Comparison of ENCODE assay signal across 10 cellular contexts in genomic region chr2:174035981-174036742, GRCh38.
DNase-seq lines count a peak whose midpoint lies in the region; FAIRE-seq and TF ChIP-seq lines count a peak whose summit lies in the region.
"Had no signal": no experiment of that assay in that cellular context is flagged by ENCODE, and none has a peak within 500 bp of the region (broad histone marks: within the 10 kb centered on the region; RNA-seq: fewer than 3 reads in every experiment).

No MANE protein-coding gene starts in this region.

- no peak for FAIRE-seq in HTR-8/SVneo (lab: Jason Lieb, UNC)
- no peak for FAIRE-seq in GM19239 (lab: Jason Lieb, UNC)

- CTCF ChIA-PET in GM10248 (lab: Yijun Ruan, JAX), result interaction anchor here (1.0 to 2.8 kb wide), 8 partner anchors 8 to 633 kb away, joined by 3 to 8 read pairs (median 3); no protein-coding TSS in a partner anchor

- H3F3A ChIP-seq in MM.1S (ENCODE audit: insufficient read depth, low read length), result peaks cover 39% of the 10 kb centered on the region

- DNase-seq in BE2C, result no peak
- DNase-seq in MM.1S, result no peak
- no peak for DNase-seq in colonic mucosa
- DNase-seq in myocyte (ENCODE audit: low read depth), result peak; percentile 67
- no peak for DNase-seq in HTR-8/SVneo (ENCODE audit: insufficient read length, low spot score)
- DNase-seq in GM10248 (ENCODE audit: extremely low spot score), result no peak
- no peak for DNase-seq in GM13976 (ENCODE audit: low spot score)
- DNase-seq in GM19239 (ENCODE audit: insufficient read length, low spot score), result no peak
- DNase-seq: foreskin keratinocyte had no signal

- no peaks in the 10 kb centered on the region for H3K4me1 ChIP-seq in BE2C
- peaks cover 53% of the 10 kb centered on the region for H3K4me1 ChIP-seq in MM.1S (ENCODE audit: low read length)
- no peaks in the 10 kb centered on the region for H3K4me1 ChIP-seq in colonic mucosa
- H3K4me1 ChIP-seq: prostate gland had no signal

- no peaks in the 10 kb centered on the region for H3K9me2 ChIP-seq in MM.1S (replicated peaks; ENCODE audit: insufficient read depth, low read length)

- H3K36me3 ChIP-seq in BE2C (no peaks in the 10 kb centered on the region), MM.1S (replicated peaks; ENCODE audit: insufficient read depth, low read length) (no peaks in the 10 kb centered on the region), colonic mucosa (no peaks in the 10 kb centered on the region)
- H3K36me3 ChIP-seq: prostate gland had no signal

- H3K79me2 ChIP-seq in MM.1S (ENCODE audit: low read length), result 0 out of 2 replicates have a peak, but pooled peaks cover 4% of the 10 kb centered on the region

- intact Hi-C loops in colonic mucosa (cut with DNase I), result loop anchor here (10.0 kb wide), 2 partner anchors 71 to 631 kb away; partner anchors contain the start of gene SP3

- H3K27me3 ChIP-seq in BE2C (no peaks in the 10 kb centered on the region), MM.1S (replicated peaks; ENCODE audit: insufficient read depth, low read length) (no peaks in the 10 kb centered on the region), colonic mucosa (no peaks in the 10 kb centered on the region)
- H3K27me3 ChIP-seq: foreskin keratinocyte had no signal

- POLR2A ChIA-PET in GM10248 (lab: Yijun Ruan, JAX), result no interaction called here

- no peaks in the 10 kb centered on the region for H4K20me1 ChIP-seq in MM.1S (ENCODE audit: insufficient read depth, low read length)

- H3K9me3 ChIP-seq in BE2C (no peaks in the 10 kb centered on the region), MM.1S (replicated peaks; ENCODE audit: insufficient read depth, low read length) (no peaks in the 10 kb centered on the region), colonic mucosa (no peaks in the 10 kb centered on the region)
- H3K9me3 ChIP-seq: prostate gland had no signal

- H3K4me2 ChIP-seq in MM.1S (ENCODE audit: low read depth, low read length), result peak overlapping the region; percentile 64

- in situ Hi-C loops in GM13976 (cut with MboI; ENCODE audit: low sequenced_read_pairs, unreplicated experiment), result loop anchor here (25.0 kb wide), 1 partner anchor 624 kb away; no protein-coding TSS in a partner anchor

- H3K27ac ChIP-seq in MM.1S (ENCODE audit: low read length), result peak overlapping the region; percentile 96; the same call in 1 of the 2 replicates
- H3K27ac ChIP-seq in colonic mucosa, result peak overlapping the region; percentile 8
- H3K27ac ChIP-seq: foreskin keratinocyte, prostate gland had no signal

- H3K9ac ChIP-seq in MM.1S (ENCODE audit: low read length) (no peak overlapping the region), colonic mucosa (ENCODE audit: low read depth in 2 of 2, low read length in 2 of 2) (no peak overlapping the region)

- peak overlapping the region; percentile 43 for H2AFZ ChIP-seq in MM.1S (ENCODE audit: low read length)

- peak; percentile 18; the same call in 1 of the 2 replicates for TF ChIP-seq CTCF in BE2C (IDR thresholded peaks at IDR 0.05; ENCODE audit: low read depth, low read length)
- TF ChIP-seq CTCF in MM.1S (IDR thresholded peaks at IDR 0.05; ENCODE audit: low read length), result no peak
- TF ChIP-seq CTCF in colonic mucosa (IDR thresholded peaks at IDR 0.05), result no peak
- no peak for TF ChIP-seq CTCF in GM10248 (IDR thresholded peaks at IDR 0.05; ENCODE audit: control extremely low read depth, extremely low read depth, low read depth, missing control alignments)
- no peak for TF ChIP-seq CTCF in GM13976 (IDR thresholded peaks at IDR 0.05; ENCODE audit: borderline replicate concordance, control extremely low read depth, extremely low read depth, insufficient read depth, missing control alignments)

- H3K4me3 ChIP-seq in BE2C (ENCODE audit: low read depth, low read length) (no peak overlapping the region), MM.1S (ENCODE audit: low read length) (no peak overlapping the region), colonic mucosa (no peak overlapping the region)
- H3K4me3 ChIP-seq: prostate gland had no signal
